ENCODE assay signal across 1 cellular context in the genomic region with DNA sequence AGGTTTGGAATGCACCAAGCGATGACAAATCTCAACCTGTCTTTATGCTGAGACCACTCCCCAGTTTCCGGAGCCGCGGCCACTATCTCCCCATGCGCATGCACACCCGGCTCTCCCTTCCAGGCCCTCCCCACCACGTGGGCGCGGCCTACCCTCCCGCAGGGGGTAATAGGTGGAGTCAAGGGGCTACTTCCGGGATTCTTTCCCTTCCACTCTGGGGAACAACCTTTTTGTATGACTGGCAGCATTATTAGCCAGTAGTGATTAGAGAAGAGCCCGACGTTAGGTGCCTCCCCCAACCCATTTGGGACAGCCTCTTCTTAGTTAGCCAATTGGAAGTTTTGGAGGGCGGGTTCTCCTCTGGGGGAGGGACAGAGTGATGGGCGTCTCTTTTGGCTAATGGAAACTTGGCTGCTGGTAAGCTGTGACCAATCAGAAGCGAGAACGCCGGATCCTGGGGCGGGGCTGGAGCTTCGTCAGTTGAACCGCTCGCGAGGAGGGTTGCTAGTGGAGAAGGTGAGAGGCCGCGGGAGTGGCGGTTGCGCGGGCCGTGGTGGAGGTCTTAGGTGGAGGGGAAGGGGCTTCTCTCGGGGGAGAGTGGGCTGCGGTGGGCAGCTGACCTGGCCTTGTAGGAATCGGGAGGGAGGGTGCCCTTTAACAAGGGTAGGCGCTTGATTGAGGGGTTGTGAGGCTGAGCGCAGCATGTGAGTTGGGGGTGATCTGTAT.
A peak's percentile ranks its signal among the peaks of the same experiment; 100 is the strongest.
TF ChIP-seq lines count a peak whose summit lies in the region.

A gene with protein sequence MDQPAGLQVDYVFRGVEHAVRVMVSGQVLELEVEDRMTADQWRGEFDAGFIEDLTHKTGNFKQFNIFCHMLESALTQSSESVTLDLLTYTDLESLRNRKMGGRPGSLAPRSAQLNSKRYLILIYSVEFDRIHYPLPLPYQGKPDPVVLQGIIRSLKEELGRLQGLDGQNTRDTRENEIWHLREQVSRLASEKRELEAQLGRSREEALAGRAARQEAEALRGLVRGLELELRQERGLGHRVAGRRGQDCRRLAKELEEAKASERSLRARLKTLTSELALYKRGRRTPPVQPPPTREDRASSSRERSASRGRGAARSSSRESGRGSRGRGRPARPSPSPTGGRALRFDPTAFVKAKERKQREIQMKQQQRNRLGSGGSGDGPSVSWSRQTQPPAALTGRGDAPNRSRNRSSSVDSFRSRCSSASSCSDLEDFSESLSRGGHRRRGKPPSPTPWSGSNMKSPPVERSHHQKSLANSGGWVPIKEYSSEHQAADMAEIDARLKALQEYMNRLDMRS (plus strand): TSS at position 479 of the 726 bp plus-strand sequence. CDS start 7,552 bp downstream, outside the sequence.

TF ChIP-seq in neural cell, 6 proteins besides CTCF, POLR2A, EP300 and RAD21:
- TF ChIP-seq SMC3 (conservative IDR thresholded peaks at IDR 0.05; ENCODE audit: poor library complexity) = peak; percentile 61
- TF ChIP-seq, protein P1, sequence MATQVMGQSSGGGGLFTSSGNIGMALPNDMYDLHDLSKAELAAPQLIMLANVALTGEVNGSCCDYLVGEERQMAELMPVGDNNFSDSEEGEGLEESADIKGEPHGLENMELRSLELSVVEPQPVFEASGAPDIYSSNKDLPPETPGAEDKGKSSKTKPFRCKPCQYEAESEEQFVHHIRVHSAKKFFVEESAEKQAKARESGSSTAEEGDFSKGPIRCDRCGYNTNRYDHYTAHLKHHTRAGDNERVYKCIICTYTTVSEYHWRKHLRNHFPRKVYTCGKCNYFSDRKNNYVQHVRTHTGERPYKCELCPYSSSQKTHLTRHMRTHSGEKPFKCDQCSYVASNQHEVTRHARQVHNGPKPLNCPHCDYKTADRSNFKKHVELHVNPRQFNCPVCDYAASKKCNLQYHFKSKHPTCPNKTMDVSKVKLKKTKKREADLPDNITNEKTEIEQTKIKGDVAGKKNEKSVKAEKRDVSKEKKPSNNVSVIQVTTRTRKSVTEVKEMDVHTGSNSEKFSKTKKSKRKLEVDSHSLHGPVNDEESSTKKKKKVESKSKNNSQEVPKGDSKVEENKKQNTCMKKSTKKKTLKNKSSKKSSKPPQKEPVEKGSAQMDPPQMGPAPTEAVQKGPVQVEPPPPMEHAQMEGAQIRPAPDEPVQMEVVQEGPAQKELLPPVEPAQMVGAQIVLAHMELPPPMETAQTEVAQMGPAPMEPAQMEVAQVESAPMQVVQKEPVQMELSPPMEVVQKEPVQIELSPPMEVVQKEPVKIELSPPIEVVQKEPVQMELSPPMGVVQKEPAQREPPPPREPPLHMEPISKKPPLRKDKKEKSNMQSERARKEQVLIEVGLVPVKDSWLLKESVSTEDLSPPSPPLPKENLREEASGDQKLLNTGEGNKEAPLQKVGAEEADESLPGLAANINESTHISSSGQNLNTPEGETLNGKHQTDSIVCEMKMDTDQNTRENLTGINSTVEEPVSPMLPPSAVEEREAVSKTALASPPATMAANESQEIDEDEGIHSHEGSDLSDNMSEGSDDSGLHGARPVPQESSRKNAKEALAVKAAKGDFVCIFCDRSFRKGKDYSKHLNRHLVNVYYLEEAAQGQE (IDR thresholded peaks at IDR 0.05; ENCODE audit: borderline replicate concordance) = no peak
- peak; percentile 92 for TF ChIP-seq MXI1 (conservative IDR thresholded peaks at IDR 0.05; ENCODE audit: poor library complexity, severe bottlenecking)
- TF ChIP-seq POLR2AphosphoS5 (IDR thresholded peaks at IDR 0.05) = peak; percentile 89
- no peak for TF ChIP-seq EZH2 (IDR thresholded peaks at IDR 0.05; ENCODE audit: borderline replicate concordance, insufficient read depth, low read length, poor library complexity, severe bottlenecking)
- no peak for TF ChIP-seq TAF1 (IDR thresholded peaks at IDR 0.05; ENCODE audit: low read depth)
